In genomic region chr12:23893611-23894010, GRCh38 we compare ENCODE assay signal across 16 cellular contexts. TPM values are rescaled to one million over a fixed set of nuclear protein-coding genes. Genes with fewer than 3 reads are reported as not detected.
A peak's percentile ranks its signal among the peaks of the same experiment; 100 is the strongest.
DNase-seq lines count a peak whose midpoint lies in the region; ATAC-seq, FAIRE-seq and TF ChIP-seq lines count a peak whose summit lies in the region.
"Had no signal": no experiment of that assay in that cellular context is flagged by ENCODE, and none has a peak within 500 bp of the region (broad histone marks: within the 10 kb centered on the region; RNA-seq: fewer than 3 reads in every experiment).

No MANE protein-coding gene starts in this region.

- TF ChIP-seq EP300 in HepG2 (IDR thresholded peaks at IDR 0.05; ENCODE audit: low read depth in 2 of 2, low read length in 2 of 2) = no peak
- no peak for TF ChIP-seq EP300 in HepG2 (CRISPR knock-in tag; IDR thresholded peaks at IDR 0.05; ENCODE audit: borderline replicate concordance)

- peaks cover 8% of the 10 kb centered on the region; the same call in 1 of the 2 replicates for H3K4me1 ChIP-seq in HepG2 (ENCODE audit: insufficient read depth, low read length)
- H3K4me1 ChIP-seq in right lobe of liver = no peaks in the 10 kb centered on the region
- no peaks in the 10 kb centered on the region for H3K4me1 ChIP-seq in Caco-2
- H3K4me1 ChIP-seq: BLaER1 had no signal

- TF ChIP-seq RAD21 in HepG2 (CRISPR knock-in tag; IDR thresholded peaks at IDR 0.05) = no peak

- H3K9me3 ChIP-seq in HepG2 (ENCODE audit: low read length) = no peaks in the 10 kb centered on the region
- H3K9me3 ChIP-seq in right lobe of liver = no peaks in the 10 kb centered on the region
- H3K9me3 ChIP-seq in Caco-2 = no peaks in the 10 kb centered on the region
- H3K9me3 ChIP-seq: BLaER1 had no signal

- CTCF ChIA-PET in HepG2 (lab: Yijun Ruan, JAX; ENCODE audit: low intra/inter-chr PET ratio, low total read pairs) = no interaction called here
- CTCF ChIA-PET in Caco-2 (lab: Charles Lee) = no interaction called here

- no peaks in the 10 kb centered on the region for H3K4me1 Mint-ChIP-seq in Caco-2 (ENCODE audit: low read depth, unreplicated experiment)

- TF ChIP-seq POLR2A in HepG2 (IDR thresholded peaks at IDR 0.05; ENCODE audit: insufficient read depth in 1 of 2, low read depth in 2 of 2, low read length in 2 of 2) (no peak), right lobe of liver (IDR thresholded peaks at IDR 0.05) (no peak)

- in situ Hi-C loops in HepG2 (cut with HindIII; ENCODE audit: extremely low pct_ligation_motif_present, low pct_unique_long_range_greater_than_20kb) = no loop called here

- DNase-seq in HepG2 (ENCODE audit: low spot score) (no peak), right lobe of liver (no peak), choroid plexus epithelial cell (ENCODE audit: low read depth) (peak; percentile 45), iris pigment epithelial cell (ENCODE audit: low read depth) (peak; percentile 41), urothelium cell line (ENCODE audit: low spot score) (peak; percentile 6), Caco-2 (no peak), iPS-NIHi7 (ENCODE audit: extremely low spot score) (no peak)
- DNase-seq: AML-193, Calu3, DMS 273 treated with DMSO at 0.1 percent for 48 hours, GOT3, H9 had no signal

- no peak for FAIRE-seq in HepG2 (lab: Jason Lieb, UNC)
- FAIRE-seq in urothelium cell line (lab: Jason Lieb, UNC) = no peak
- FAIRE-seq: GM12878 had no signal

- no peaks in the 10 kb centered on the region for H3K27me3 ChIP-seq in HepG2 (ENCODE audit: control insufficient read depth in 1 of 2, insufficient read depth in 2 of 2, low read length in 2 of 2)
- no peaks in the 10 kb centered on the region for H3K27me3 ChIP-seq in right lobe of liver
- H3K27me3 ChIP-seq in Caco-2 (replicated peaks; ENCODE audit: control insufficient read depth, insufficient read depth, low read length) = no peaks in the 10 kb centered on the region
- H3K27me3 ChIP-seq: BLaER1 had no signal

- peaks cover 10 to 41% of the 10 kb centered on the region in 2 experiments for H3K36me3 ChIP-seq in HepG2 (replicated peaks in 1 of 2; ENCODE audit: control insufficient read depth in 1 of 2, insufficient read depth in 2 of 2, low read length in 2 of 2)
- H3K36me3 ChIP-seq in right lobe of liver = peaks cover 0 to 10% (median 4%) of the 10 kb centered on the region in 4 donors
- no peaks in the 10 kb centered on the region for H3K36me3 ChIP-seq in Caco-2 (ENCODE audit: control insufficient read depth, insufficient read depth, low read length)
- H3K36me3 ChIP-seq: BLaER1 had no signal

- no peak overlapping the region for H3K4me2 ChIP-seq in HepG2 (ENCODE audit: low read depth, low read length)
- H3K4me2 ChIP-seq: BLaER1 had no signal

- no peak overlapping the region for H3K9ac ChIP-seq in HepG2 (ENCODE audit: insufficient read depth, low read depth, low read length)
- H3K9ac ChIP-seq: BLaER1 had no signal

- intact Hi-C loops in HepG2 (cut with micrococcal nuclease; ENCODE audit: unreplicated experiment) (no loop called here), right lobe of liver (cut with DNase I) (no loop called here), Caco-2 (cut with micrococcal nuclease; ENCODE audit: unreplicated experiment) (no loop called here)

- no peak overlapping the region for H3K4me3 ChIP-seq in HepG2 (replicated peaks in 1 of 3; ENCODE audit: insufficient read depth in 1 of 3, low read depth in 2 of 3, low read length in 3 of 3)
- H3K4me3 ChIP-seq in right lobe of liver = no peak overlapping the region
- no peak overlapping the region for H3K4me3 ChIP-seq in choroid plexus epithelial cell (ENCODE audit: low read depth, low read length)
- no peak overlapping the region for H3K4me3 ChIP-seq in Caco-2 (ENCODE audit: low read depth, low read length)
- H3K4me3 ChIP-seq: BLaER1, GM12878 had no signal

- no peaks in the 10 kb centered on the region for H3K36me3 Mint-ChIP-seq in Caco-2 (ENCODE audit: insufficient read depth, unreplicated experiment)

- no peak overlapping the region for H3K27ac Mint-ChIP-seq in Caco-2 (ENCODE audit: unreplicated experiment)
- H3K27ac Mint-ChIP-seq: H9 had no signal

- H3K9me3 Mint-ChIP-seq in Caco-2 (ENCODE audit: unreplicated experiment) = no peaks in the 10 kb centered on the region
- H3K9me3 Mint-ChIP-seq: H9 had no signal

- no peak for ATAC-seq in HepG2
- no peak for ATAC-seq in right lobe of liver
- no peak for ATAC-seq in HG03521 (IDR thresholded peaks at IDR 0.05; ENCODE audit: unreplicated experiment)
- ATAC-seq: GM12878 had no signal

- no peak for TF ChIP-seq CTCF in HepG2 (CRISPR knock-in tag; IDR thresholded peaks at IDR 0.05)
- no peak for TF ChIP-seq CTCF in right lobe of liver (IDR thresholded peaks at IDR 0.05)
- no peak for TF ChIP-seq CTCF in choroid plexus epithelial cell (conservative IDR thresholded peaks at IDR 0.05; ENCODE audit: low read depth, low read length)
- no peak for TF ChIP-seq CTCF in Caco-2 (IDR thresholded peaks at IDR 0.05; ENCODE audit: insufficient read depth in 1 of 2, low read depth in 1 of 2, low read length in 1 of 2, severe bottlenecking in 1 of 2, unreplicated experiment in 1 of 2)

- 100% methylated on average over 1 of the region's 1 CpG for WGBS in HepG2 (ENCODE audit: low lambda C conversion rate)
- WGBS in right lobe of liver (ENCODE audit: insufficient coverage, low coverage, low lambda C conversion rate, missing lambda C conversion rate) = 92% methylated on average over 1 of the region's 1 CpG

- H3K4me3 Mint-ChIP-seq in Caco-2 (ENCODE audit: unreplicated experiment) = no peak overlapping the region
- H3K4me3 Mint-ChIP-seq: H9 had no signal

- no TSS peak for BruUV-seq in HepG2 (replicated peaks; lab: Mats Ljungman, UMichigan)
- BruUV-seq in Caco-2 (replicated peaks; lab: Mats Ljungman, UMichigan) = no TSS peak

- POLR2A ChIA-PET in HepG2 (lab: Yijun Ruan, JAX) = no interaction called here
- POLR2A ChIA-PET in Caco-2 (lab: Charles Lee) = no interaction called here

- no peak overlapping the region for H2AFZ ChIP-seq in HepG2 (ENCODE audit: low read length)

- peaks cover 16% of the 10 kb centered on the region for H3K79me2 ChIP-seq in HepG2 (ENCODE audit: insufficient read depth, low read length)

- H3K27ac ChIP-seq in HepG2 (ENCODE audit: extremely low read length, insufficient read depth, low read length) = no peak overlapping the region
- H3K27ac ChIP-seq in right lobe of liver = no peak overlapping the region
- H3K27ac ChIP-seq: 22Rv1, BLaER1 had no signal

- H3K27me3 Mint-ChIP-seq in Caco-2 (ENCODE audit: insufficient read depth, unreplicated experiment) = no peaks in the 10 kb centered on the region

- H4K20me1 ChIP-seq in HepG2 (ENCODE audit: insufficient read depth, low read length) = no peaks in the 10 kb centered on the region
- H4K20me1 ChIP-seq: BLaER1 had no signal

TF ChIP-seq in HepG2, 621 proteins besides CTCF, POLR2A, EP300 and RAD21:
- TF ChIP-seq ZNF160 (CRISPR knock-in tag; IDR thresholded peaks at IDR 0.05) (no peak), ATF7 (IDR thresholded peaks at IDR 0.05) (0 out of 2 replicates have a peak, but pooled peaks have one; percentile 10), ATF7 (CRISPR knock-in tag; IDR thresholded peaks at IDR 0.05) (no peak), PPARG (CRISPR knock-in tag; conservative IDR thresholded peaks at IDR 0.05) (no peak)

RNA-seq across cellular contexts. Expression of gene SOX5, which starts 55.9 kb away (rescaled TPM):
- total RNA-seq in HepG2 (2016; rRNA removed; fragmentation: Illumina TruSeq; extraction: Trizol) = 42.9 and 76.4 TPM in 2 replicates
- 197 and 224 TPM in 2 replicates for total RNA-seq in HepG2 (2016; cell fraction: cytosol; rRNA removed; fragmentation: Illumina TruSeq; extraction: Trizol; ENCODE audit: low read depth)
- total RNA-seq in HepG2 (2016; cell fraction: insoluble cytoplasmic fraction; rRNA removed; fragmentation: Illumina TruSeq; extraction: Trizol) = 43.4 and 67.6 TPM in 2 replicates
- 53.4 and 59.2 TPM in 2 replicates for total RNA-seq in HepG2 (2016; cell fraction: membrane; rRNA removed; fragmentation: Illumina TruSeq; extraction: Trizol)
- 328 and 346 TPM in 2 replicates for total RNA-seq in HepG2 (2016; cell fraction: nucleus; rRNA removed; fragmentation: Illumina TruSeq; extraction: Trizol)
- 17.9 and 18.5 TPM in 2 replicates for polyA plus RNA-seq in HepG2 (2011; rRNA removed)
- polyA plus RNA-seq in HepG2 (2011; cell fraction: cytosol; rRNA removed) = 8.8 and 11.0 TPM in 2 replicates
- polyA plus RNA-seq in HepG2 (2011; cell fraction: nucleus; rRNA removed) = 21.4 and 35.4 TPM in 2 replicates
- polyA plus RNA-seq in HepG2 (2012) = 6.1 and 6.7 TPM in 2 replicates
- 1.5 and 1.6 TPM in 2 replicates for polyA plus RNA-seq in HepG2 (2016; cell fraction: cytosol; fragmentation: Illumina TruSeq; extraction: Trizol; ENCODE audit: low read depth)
- polyA plus RNA-seq in HepG2 (2016; cell fraction: insoluble cytoplasmic fraction; fragmentation: Illumina TruSeq; extraction: Trizol; ENCODE audit: low read depth) = 16.8 and 17.1 TPM in 2 replicates
- polyA plus RNA-seq in HepG2 (2016; cell fraction: membrane; fragmentation: Illumina TruSeq; extraction: Trizol; ENCODE audit: low read depth) = 2.0 and 3.2 TPM in 2 replicates
- polyA plus RNA-seq in HepG2 (2016; cell fraction: nucleus; fragmentation: Illumina TruSeq; extraction: Trizol; ENCODE audit: insufficient read depth, low read depth) = 27.3 and 29.1 TPM in 2 replicates
- polyA minus RNA-seq in HepG2 (2011; rRNA and poly(A)+ RNA removed; ENCODE audit: low replicate concordance) = 259 TPM in 1 of 2 replicates, not detected in the other
- 21.6 and 22.5 TPM in 2 replicates for polyA minus RNA-seq in HepG2 (2011; cell fraction: cytosol; rRNA and poly(A)+ RNA removed)
- 385 and 392 TPM in 2 replicates for polyA minus RNA-seq in HepG2 (2011; cell fraction: nucleus; rRNA and poly(A)+ RNA removed)
- total RNA-seq in right lobe of liver = 10 to 100 TPM; 14.8 to 34.3 (median 31.1) TPM
- 15.4 and 16.8 TPM in 2 replicates for total RNA-seq in Caco-2 (2022)
- total RNA-seq: Calu3 had no signal

Comparison
In these comparisons a context has a peak if more than half of its experiments do, and no peak if none do; other contexts are left out.
1. DNase-seq: peak in choroid plexus epithelial cell (single experiment), iris pigment epithelial cell (single experiment) and urothelium cell line (single experiment); none in HepG2 (single experiment), right lobe of liver (0 of 3), Caco-2 (0 of 2) and iPS-NIHi7 (single experiment).